Comparison of ENCODE assay signal across 8 cellular contexts in the genomic region with DNA sequence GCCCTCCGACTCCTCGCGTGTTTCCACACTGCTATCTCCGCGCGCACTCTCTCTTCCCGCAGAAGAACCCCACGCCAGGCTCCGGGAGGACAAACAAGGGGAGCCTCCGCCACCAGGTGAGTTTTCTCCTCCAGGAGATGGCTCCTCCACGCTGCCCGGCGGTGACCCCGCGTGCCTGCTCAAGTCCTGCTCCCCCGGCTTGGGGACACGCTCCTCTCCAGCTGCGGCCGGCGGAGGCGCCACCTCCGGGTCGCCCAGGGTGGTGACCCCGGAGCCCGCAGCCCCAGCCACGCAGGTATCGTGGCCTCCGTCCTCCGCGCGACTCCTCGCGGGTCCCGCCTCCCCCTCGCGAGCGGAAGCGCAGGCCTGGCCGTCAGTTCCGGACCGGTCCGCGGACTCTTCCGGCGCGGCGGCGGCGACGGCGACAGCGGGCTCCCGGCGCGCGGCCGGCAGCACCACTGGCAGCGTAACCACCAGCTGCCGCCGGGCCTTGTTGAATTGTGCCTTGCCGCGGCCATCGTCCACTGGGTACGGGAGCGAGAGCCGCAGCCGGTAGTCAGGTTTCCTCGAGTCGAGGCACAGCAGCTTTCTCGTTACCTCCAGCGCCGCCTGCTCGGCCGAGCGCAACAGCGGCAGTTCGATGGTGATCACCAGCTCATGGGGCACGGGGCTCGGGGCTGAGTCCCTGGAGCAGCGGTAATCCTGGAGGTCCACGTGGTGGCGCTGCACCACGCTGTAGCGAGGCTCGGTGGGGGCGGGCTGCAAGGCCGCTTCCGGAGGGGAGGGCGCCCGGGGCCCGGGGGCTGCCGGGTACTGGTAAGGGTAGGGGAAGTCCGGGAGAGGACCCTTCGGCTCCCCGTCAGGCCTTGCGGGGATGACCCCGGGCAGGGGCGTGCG. TPM values are rescaled to one million over a fixed set of nuclear protein-coding genes. Genes with fewer than 3 reads are reported as not detected.
DNase-seq lines count a peak whose midpoint lies in the region; ATAC-seq and TF ChIP-seq lines count a peak whose summit lies in the region.

No MANE protein-coding gene starts in this region.

- H3K27me3 ChIP-seq in osteoblast (ENCODE audit: insufficient read depth, low read length), result no peaks in the 10 kb centered on the region
- no peaks in the 10 kb centered on the region for H3K27me3 ChIP-seq in thoracic aorta (replicated peaks; ENCODE audit: insufficient read depth)

- no peaks in the 10 kb centered on the region for H3K9me3 ChIP-seq in osteoblast (ENCODE audit: low read depth, low read length)
- no peaks in the 10 kb centered on the region for H3K9me3 ChIP-seq in thoracic aorta

- H3K36me3 ChIP-seq in osteoblast (ENCODE audit: insufficient read depth, low read length) (peaks cover 13% of the 10 kb centered on the region), thoracic aorta (no peaks in the 10 kb centered on the region)

- H3K4me2 ChIP-seq in osteoblast (ENCODE audit: insufficient read depth, low read length), result peak overlapping the region; percentile 97

- DNase-seq in GM10266 (ENCODE audit: extremely low spot score) (peak; percentile 95), NAMALWA (ENCODE audit: low spot score) (peak; percentile 87), SK-MEL-5 (ENCODE audit: low read depth, low spot score) (peak; percentile 92), glomerular visceral epithelial cell (ENCODE audit: extremely low spot score) (peak; percentile 95), osteoblast (ENCODE audit: insufficient read length, low spot score, missing footprints) (peak; percentile 98), thoracic aorta (ENCODE audit: low spot score) (peak; percentile 77)
- DNase-seq in activated naive CD4-positive, alpha-beta T cell treated with anti-CD3 and anti-CD28 coated beads, Interleukin-2, amount 50 U/mL, for 16 hours, result peak; percentile 96

- TF ChIP-seq CTCF in GM10266 (IDR thresholded peaks at IDR 0.05; ENCODE audit: control insufficient read depth, insufficient read depth, low read depth, missing control alignments), result peak; percentile 96
- peak; percentile 70 for TF ChIP-seq CTCF in osteoblast (IDR thresholded peaks at IDR 0.05; ENCODE audit: extremely low read depth, low read depth, low read length)
- TF ChIP-seq CTCF in thoracic aorta (IDR thresholded peaks at IDR 0.05), result peak; percentile 67

- in situ Hi-C loops in SK-MEL-5 (cut with HindIII; ENCODE audit: low pct_unique_long_range_greater_than_20kb, low sequenced_read_pairs), result no loop called here

- H2AFZ ChIP-seq in osteoblast (ENCODE audit: low read length), result peak overlapping the region; percentile 92

- H3K27ac ChIP-seq in osteoblast (ENCODE audit: low read depth, low read length) (peak overlapping the region; percentile 95), thoracic aorta (peak overlapping the region; percentile 93 to 98)

- H3K79me2 ChIP-seq in osteoblast (ENCODE audit: insufficient read depth, low read length), result peaks cover 77% of the 10 kb centered on the region

- H3K4me1 ChIP-seq in osteoblast (ENCODE audit: insufficient read depth, low read length) (peaks cover 6% of the 10 kb centered on the region), thoracic aorta (ENCODE audit: control insufficient read depth in 1 of 2, low read depth in 2 of 2) (peaks cover 21 to 32% of the 10 kb centered on the region in 2 donors)

- ATAC-seq in HG02571 (IDR thresholded peaks at IDR 0.05; ENCODE audit: unreplicated experiment) (peak; percentile 73), thoracic aorta (ENCODE audit: insufficient number of reproducible peaks, low FRiP score, low read depth) (peak; percentile 87)

- peak overlapping the region; percentile 97 for H3K4me3 ChIP-seq in osteoblast (ENCODE audit: insufficient read depth, low read length)
- H3K4me3 ChIP-seq in thoracic aorta, result peak overlapping the region; percentile 97

- H4K20me1 ChIP-seq in osteoblast (ENCODE audit: insufficient read depth, low read length), result peaks cover 6% of the 10 kb centered on the region

RNA-seq across cellular contexts. Expression of gene DNAAF2, which starts 1.1 kb away (rescaled TPM):
- total RNA-seq in SK-MEL-5 (2014; rRNA removed; shearing (Covaris generic)), result 13.2 and 14.3 TPM in 2 replicates
- polyA plus RNA-seq in SK-MEL-5 (2015; cell fraction: cytosol; rRNA removed), result 13.4 and 14.1 TPM in 2 replicates
- 6.6 and 8.5 TPM in 2 replicates for polyA plus RNA-seq in SK-MEL-5 (2015; cell fraction: nucleus; rRNA removed)
- 9.8 and 10.0 TPM in 2 replicates for total RNA-seq in osteoblast
- total RNA-seq in thoracic aorta, result 1 to 10 TPM; 8.6 to 9.1 TPM

RNA-seq across cellular contexts. Expression of gene MGAT2, which starts 13.3 kb away (rescaled TPM):
- 33.9 and 39.0 TPM in 2 replicates for total RNA-seq in SK-MEL-5 (2014; rRNA removed; shearing (Covaris generic))
- 27.4 and 35.2 TPM in 2 replicates for polyA plus RNA-seq in SK-MEL-5 (2015; cell fraction: cytosol; rRNA removed)
- polyA plus RNA-seq in SK-MEL-5 (2015; cell fraction: nucleus; rRNA removed), result 5.5 and 7.9 TPM in 2 replicates
- 63.0 and 63.1 TPM in 2 replicates for total RNA-seq in osteoblast
- 10 to 100 TPM; 24.0 to 45.9 TPM for total RNA-seq in thoracic aorta

RNA-seq across cellular contexts. Expression of gene RPL36AL, which starts 13.5 kb away (rescaled TPM):
- total RNA-seq in SK-MEL-5 (2014; rRNA removed; shearing (Covaris generic)), result 302 and 321 TPM in 2 replicates
- polyA plus RNA-seq in SK-MEL-5 (2015; cell fraction: cytosol; rRNA removed), result 142 and 180 TPM in 2 replicates
- 16.7 and 27.9 TPM in 2 replicates for polyA plus RNA-seq in SK-MEL-5 (2015; cell fraction: nucleus; rRNA removed)
- total RNA-seq in osteoblast, result 181 and 192 TPM in 2 replicates
- total RNA-seq in thoracic aorta, result 100 to 1,000 TPM; 120 to 180 TPM

RNA-seq across cellular contexts. Expression of gene LRR1, which starts 35.2 kb away (rescaled TPM):
- total RNA-seq in SK-MEL-5 (2014; rRNA removed; shearing (Covaris generic)), result 21.3 and 23.3 TPM in 2 replicates
- 9.3 and 13.6 TPM in 2 replicates for polyA plus RNA-seq in SK-MEL-5 (2015; cell fraction: cytosol; rRNA removed)
- 5.0 and 19.1 TPM in 2 replicates for polyA plus RNA-seq in SK-MEL-5 (2015; cell fraction: nucleus; rRNA removed)
- 7.6 and 16.2 TPM in 2 replicates for total RNA-seq in osteoblast
- total RNA-seq in thoracic aorta, result 10 to 100 TPM in 1 of 2 donors, 1 to 10 TPM in 1; 4.1 to 21.9 TPM

RNA-seq across cellular contexts. Expression of gene RPS29, which starts 47.7 kb away (rescaled TPM):
- total RNA-seq in SK-MEL-5 (2014; rRNA removed; shearing (Covaris generic)), result 1,995 and 2,116 TPM in 2 replicates
- polyA plus RNA-seq in SK-MEL-5 (2015; cell fraction: cytosol; rRNA removed), result 7,547 and 9,508 TPM in 2 replicates
- polyA plus RNA-seq in SK-MEL-5 (2015; cell fraction: nucleus; rRNA removed), result 1,471 and 1,614 TPM in 2 replicates
- total RNA-seq in osteoblast, result 3,421 and 4,153 TPM in 2 replicates
- total RNA-seq in thoracic aorta, result 1,000 to 10,000 TPM; 2,433 to 4,116 TPM

Comparison
In these comparisons a context has a peak if more than half of its experiments do, and no peak if none do; other contexts are left out.
1. Peak in every context shown above with its lines: DNase-seq, ATAC-seq, H3K4me3 ChIP-seq and H3K27ac ChIP-seq.